24 cellular contexts compared by ENCODE assay signal in the genomic region with DNA sequence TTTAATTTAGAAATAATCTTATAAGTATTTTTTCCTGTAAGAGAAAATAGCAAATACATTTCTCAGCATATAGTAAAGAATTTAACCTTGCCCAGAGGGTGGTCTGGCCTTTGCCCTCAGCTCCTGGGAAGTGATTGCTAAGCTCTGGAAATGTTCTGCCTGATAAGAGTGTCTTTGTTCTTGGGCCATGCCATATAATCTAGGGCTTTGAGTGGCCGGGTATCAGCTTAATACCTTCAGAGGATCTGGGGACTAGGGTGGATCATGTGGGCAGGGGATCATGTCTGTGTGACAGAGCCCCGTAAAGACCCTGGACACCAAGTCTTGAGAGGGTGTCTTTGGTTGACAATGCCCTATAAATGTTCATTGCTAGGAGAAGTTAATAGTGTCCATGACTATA.
DNase-seq lines count a peak whose midpoint lies in the region; ATAC-seq, FAIRE-seq and TF ChIP-seq lines count a peak whose summit lies in the region.
"Had no signal": no experiment of that assay in that cellular context is flagged by ENCODE, and none has a peak within 500 bp of the region (broad histone marks: within the 10 kb centered on the region; RNA-seq: fewer than 3 reads in every experiment).

No MANE protein-coding gene starts in this region.

- H3K79me2 ChIP-seq in H1 (ENCODE audit: control insufficient read depth in 1 of 2, insufficient read depth in 2 of 2, low read length in 2 of 2): no peaks in the 10 kb centered on the region

- H3K4me1 ChIP-seq in cardiac muscle cell (ENCODE audit: low read depth) (peaks cover 8% of the 10 kb centered on the region), H1 (replicated peaks in 1 of 4; ENCODE audit: control insufficient read depth in 3 of 4, insufficient read depth in 4 of 4, low read length in 3 of 4) (no peaks in the 10 kb centered on the region), mesodermal cell (ENCODE audit: control insufficient read depth, insufficient read depth, low read length, poor library complexity, severe bottlenecking) (peaks cover 7% of the 10 kb centered on the region), body of pancreas (no peaks in the 10 kb centered on the region)
- H3K4me1 ChIP-seq: SJSA1 had no signal

- H3K14ac ChIP-seq in H1 (ENCODE audit: insufficient read length): no peak overlapping the region

- TF ChIP-seq CTCF in cardiac muscle cell (IDR thresholded peaks at IDR 0.05; ENCODE audit: low read depth, low read length) (no peak), H1 (IDR thresholded peaks at IDR 0.05; ENCODE audit: control extremely low read depth in 1 of 3, insufficient read depth in 1 of 3, low read depth in 1 of 3, low read length in 3 of 3) (no peak), body of pancreas (IDR thresholded peaks at IDR 0.05) (no peak)

- FAIRE-seq in H1 (lab: Jason Lieb, UNC): no peak

- H3K23me2 ChIP-seq in H1 (ENCODE audit: low read depth, low read length): peaks cover 4% of the 10 kb centered on the region; the same call in 1 of the 2 replicates

- H4K5ac ChIP-seq in H1 (ENCODE audit: insufficient read length, low read depth, low read length): no peak overlapping the region

- H2AK5ac ChIP-seq in H1 (ENCODE audit: low read depth, low read length): no peak overlapping the region

- no peak overlapping the region for H4K8ac ChIP-seq in H1 (ENCODE audit: extremely low read depth, insufficient read depth, low read length)

- WGBS in H1 (ENCODE audit: extremely low coverage in 1 of 2, insufficient coverage in 1 of 2, insufficient read length in 1 of 2, insufficient replicate concordance in 2 of 2, low coverage in 1 of 2, low lambda C conversion rate in 2 of 2, missing lambda C conversion rate in 1 of 2), 2 experiments: 88% methylated on average over 2 of the region's 2 CpGs; no CpG with 5 or more reads in 1 of the 2 experiments
- 28 to 56% methylated on average over 2 of the region's 2 CpGs for WGBS in mesodermal cell (ENCODE audit: insufficient coverage in 2 of 2), 2 experiments
- 56 to 62% methylated on average over 2 of the region's 2 CpGs for WGBS in body of pancreas, 2 donors

- H3K4me3 ChIP-seq in cardiac muscle cell (no peak overlapping the region), H1 (ENCODE audit: extremely low read depth in 1 of 4, insufficient read depth in 2 of 4, low read depth in 3 of 4, low read length in 4 of 4) (no peak overlapping the region), mesodermal cell (ENCODE audit: extremely low read depth, insufficient read depth, low read length, poor library complexity, severe bottlenecking) (no peak overlapping the region), body of pancreas (no peak overlapping the region)
- H3K4me3 ChIP-seq: SJSA1 had no signal

- TF ChIP-seq POLR2A in H1 (IDR thresholded peaks at IDR 0.05; ENCODE audit: control extremely low read depth in 1 of 2, low read depth in 2 of 2, low read length in 2 of 2) (no peak), body of pancreas (IDR thresholded peaks at IDR 0.05) (no peak)

- no peaks in the 10 kb centered on the region for H3K79me1 ChIP-seq in H1 (ENCODE audit: low read depth, low read length)

- no peak for TF ChIP-seq RAD21 in H1 (IDR thresholded peaks at IDR 0.05 in 1 of 2, conservative IDR thresholded peaks at IDR 0.05 in 1 of 2; ENCODE audit: low read depth in 2 of 2, low read length in 2 of 2)

- peak in 1 of 2 donors; percentile 26 for DNase-seq in cardiac muscle cell (ENCODE audit: low read depth in 1 of 2, low spot score in 1 of 2)
- DNase-seq in Right ventricle myocardium inferior (ENCODE audit: missing footprints): no peak
- DNase-seq in H1 (ENCODE audit: low read depth in 1 of 2, low spot score in 2 of 2): no peak
- no peak for DNase-seq in SIG-M5 treated with dmso at 0.1 percent for 504 hours (lab: John Stamatoyannopoulos, UW; ENCODE audit: unreplicated experiment)
- no peak for DNase-seq in body of pancreas
- no peak for DNase-seq in NCI-H187 (lab: John Stamatoyannopoulos, UW)
- DNase-seq in dermis blood vessel endothelial cell: no peak
- DNase-seq: 8988T; AML-193; C1 segment of cervical spinal cord; Calu3; CD8-positive, alpha-beta T cell; DMS153; GDM1; GOT3; IMR-90; NCI-H1105 treated with DMSO at 0.1 percent for 48 hours; NCI-H1694; NCI-H2081 treated with DMSO at 0.1 percent for 48 hours; NCI-H446 treated with DMSO at 0.1 percent for 48 hours; NCI-H748 treated with DMSO at 0.1 percent for 48 hours had no signal

- intact Hi-C loops in Right ventricle myocardium inferior (cut with DNase I) (no loop called here), body of pancreas (cut with DNase I) (no loop called here)

- no peak overlapping the region for H3K4ac ChIP-seq in H1 (replicated peaks; ENCODE audit: insufficient read length, low read depth, low read length)

- CTCF ChIA-PET in H1 (lab: Charles Lee; ENCODE audit: partially characterized antibody): no interaction called here

- H3K36me3 ChIP-seq in cardiac muscle cell (no peaks in the 10 kb centered on the region), H1 (ENCODE audit: control insufficient read depth in 2 of 4, insufficient read depth in 4 of 4, low read length in 3 of 4) (no peaks in the 10 kb centered on the region), mesodermal cell (ENCODE audit: control insufficient read depth, insufficient read depth, low read length) (no peaks in the 10 kb centered on the region), body of pancreas (replicated peaks in 1 of 2; ENCODE audit: insufficient read depth in 1 of 2, low read depth in 2 of 2) (no peaks in the 10 kb centered on the region)
- H3K36me3 ChIP-seq: SJSA1 had no signal

- no peak overlapping the region for H2BK5ac ChIP-seq in H1 (ENCODE audit: low read depth, low read length)

- H3K9me3 ChIP-seq in cardiac muscle cell (ENCODE audit: low read depth) (no peaks in the 10 kb centered on the region), H1 (ENCODE audit: insufficient read depth in 2 of 2, low read depth in 1 of 2, low read length in 1 of 2) (no peaks in the 10 kb centered on the region), mesodermal cell (ENCODE audit: control insufficient read depth, low read length) (no peaks in the 10 kb centered on the region), body of pancreas (no peaks in the 10 kb centered on the region)
- H3K9me3 ChIP-seq: SJSA1 had no signal

- TF ChIP-seq EP300 in H1 (IDR thresholded peaks at IDR 0.05; ENCODE audit: borderline replicate concordance in 1 of 2, low read depth in 2 of 2, low read length in 2 of 2): no peak

- no peak overlapping the region for H2BK120ac ChIP-seq in H1 (replicated peaks; ENCODE audit: low read depth, low read length)

- peak overlapping the region; percentile 43; the same call in 1 of the 2 replicates for H2AFZ ChIP-seq in H1 (ENCODE audit: low read length)

- no peaks in the 10 kb centered on the region for H3K27me3 ChIP-seq in cardiac muscle cell
- H3K27me3 ChIP-seq in H1 (replicated peaks in 1 of 4; ENCODE audit: control insufficient read depth in 3 of 4, extremely low read depth in 1 of 4, insufficient read depth in 3 of 4, low read length in 3 of 4): no peaks in the 10 kb centered on the region
- no peaks in the 10 kb centered on the region for H3K27me3 ChIP-seq in body of pancreas
- H3K27me3 ChIP-seq: SJSA1 had no signal

- POLR2A ChIA-PET in H1 (lab: Charles Lee; ENCODE audit: partially characterized antibody): no interaction called here

- H3K18ac ChIP-seq in H1 (ENCODE audit: extremely low read depth, low read length): no peak overlapping the region

- peaks cover 0 to 3% of the 10 kb centered on the region in 2 experiments for H4K20me1 ChIP-seq in H1 (replicated peaks in 1 of 2; ENCODE audit: control insufficient read depth in 1 of 2, insufficient read depth in 2 of 2, low read length in 2 of 2)

- no peak overlapping the region for H2BK15ac ChIP-seq in H1 (ENCODE audit: low read length)

- H3K23ac ChIP-seq in H1 (ENCODE audit: insufficient read length): no peak overlapping the region

- ATAC-seq in Right ventricle myocardium inferior (no peak), body of pancreas (no peak)
- ATAC-seq: CD8-positive, alpha-beta T cell; Panc1 had no signal

- H3K27ac ChIP-seq in cardiac muscle cell: peak overlapping the region; percentile 2
- no peak overlapping the region for H3K27ac ChIP-seq in H1 (ENCODE audit: low read depth, low read length)
- H3K27ac ChIP-seq in mesodermal cell (ENCODE audit: low read depth, low read length, severe bottlenecking): peak overlapping the region; percentile 57
- H3K27ac ChIP-seq in body of pancreas: no peak overlapping the region
- H3K27ac ChIP-seq: SJSA1 had no signal

- no peak overlapping the region for H4K91ac ChIP-seq in H1 (replicated peaks; ENCODE audit: insufficient read length, low read length)

- no peak overlapping the region for H2BK12ac ChIP-seq in H1 (ENCODE audit: low read depth, low read length)

- no peak overlapping the region for H3K56ac ChIP-seq in H1 (replicated peaks; ENCODE audit: insufficient read length, low read depth, low read length)

- no peak overlapping the region for H3K4me2 ChIP-seq in H1 (ENCODE audit: insufficient read depth in 1 of 2, low read depth in 2 of 2, low read length in 2 of 2)

- no peak overlapping the region for H2BK20ac ChIP-seq in H1 (ENCODE audit: low read length)

- no peak overlapping the region for H3K9ac ChIP-seq in H1 (replicated peaks in 1 of 4; ENCODE audit: extremely low read depth in 1 of 4, low read depth in 3 of 4, low read length in 3 of 4)

TF ChIP-seq in H1, 55 proteins besides CTCF, POLR2A, EP300 and RAD21 (continues in another document):
- TF ChIP-seq SIX5 (IDR thresholded peaks at IDR 0.05; ENCODE audit: low read depth, low read length): no peak

Comparison
In these comparisons a context has a peak if more than half of its experiments do, and no peak if none do; other contexts are left out.
1. H3K27ac ChIP-seq: peak in cardiac muscle cell (single experiment) and mesodermal cell (single experiment); none in H1 (single experiment) and body of pancreas (0 of 4).